In genomic region chrX:103789004-103789403, GRCh38 we compare ENCODE assay signal across 13 cellular contexts. TPM values are rescaled to one million over a fixed set of nuclear protein-coding genes. Genes with fewer than 3 reads are reported as not detected.
DNase-seq lines count a peak whose midpoint lies in the region; ATAC-seq lines count a peak whose summit lies in the region.
"Had no signal": no experiment of that assay in that cellular context is flagged by ENCODE, and none has a peak within 500 bp of the region (broad histone marks: within the 10 kb centered on the region; RNA-seq: fewer than 3 reads in every experiment).

No MANE protein-coding gene starts in this region.

- peaks cover 59% of the 10 kb centered on the region for H3K36me3 ChIP-seq in H7 (replicated peaks; ENCODE audit: control insufficient read depth, insufficient read depth, low read length)

- no peaks in the 10 kb centered on the region for H3K27me3 Mint-ChIP-seq in T-helper 2 cell treated with Interferon-gamma antibody and Interleukin-4, amounts not matched to agents 5 μg/mL and 100 μg/mL, for 36 hours (ENCODE audit: low read depth)

- no peaks in the 10 kb centered on the region for H3K4me1 Mint-ChIP-seq in T-helper 2 cell treated with Interferon-gamma antibody and Interleukin-4, amounts not matched to agents 5 μg/mL and 100 μg/mL, for 36 hours (ENCODE audit: low read depth)

- no peaks in the 10 kb centered on the region for H3K9me3 Mint-ChIP-seq in T-helper 2 cell treated with Interferon-gamma antibody and Interleukin-4, amounts not matched to agents 5 μg/mL and 100 μg/mL, for 36 hours

- H3K27me3 ChIP-seq in H7 (ENCODE audit: control insufficient read depth, insufficient read depth, low read length): no peaks in the 10 kb centered on the region

- no peaks in the 10 kb centered on the region for H3K36me3 Mint-ChIP-seq in T-helper 2 cell treated with Interferon-gamma antibody and Interleukin-4, amounts not matched to agents 5 μg/mL and 100 μg/mL, for 36 hours (ENCODE audit: low read depth)

- DNase-seq in NOMO-1 (lab: John Stamatoyannopoulos, UW; ENCODE audit: unreplicated experiment in 2 of 2): peak; percentile 69 to 85
- DNase-seq in RKO (ENCODE audit: low spot score): no peak
- DNase-seq in T-helper 2 cell treated with Interferon-gamma antibody and Interleukin-4, amounts not matched to agents 5 μg/mL and 100 μg/mL, for 36 hours (ENCODE audit: low spot score): no peak
- no peak for DNase-seq in H7
- no peak for DNase-seq in LoVo (ENCODE audit: low spot score)
- DNase-seq: activated T-cell treated with anti-CD3 and anti-CD28 coated beads for 4 hours, anterior cingulate cortex, DMS79 treated with DMSO at 0.1 percent for 48 hours, NCI-H2171, nephron progenitor cell had no signal

- no peak overlapping the region for H3K4me3 ChIP-seq in H7 (ENCODE audit: insufficient read depth, low read depth, low read length)

- no peak overlapping the region for H3K4me3 Mint-ChIP-seq in T-helper 2 cell treated with Interferon-gamma antibody and Interleukin-4, amounts not matched to agents 5 μg/mL and 100 μg/mL, for 36 hours
- H3K4me3 Mint-ChIP-seq: nephron progenitor cell had no signal

- H3K27ac Mint-ChIP-seq in T-helper 2 cell treated with Interferon-gamma antibody and Interleukin-4, amounts not matched to agents 5 μg/mL and 100 μg/mL, for 36 hours: no peak overlapping the region
- H3K27ac Mint-ChIP-seq: nephron progenitor cell had no signal

- peak; percentile 94 for ATAC-seq in GM18498 (IDR thresholded peaks at IDR 0.05; ENCODE audit: unreplicated experiment)
- peak; percentile 88 for ATAC-seq in GM21381 (IDR thresholded peaks at IDR 0.05; ENCODE audit: unreplicated experiment)
- ATAC-seq in HG03025 (IDR thresholded peaks at IDR 0.05; ENCODE audit: low FRiP score, unreplicated experiment): peak; percentile 89

RNA-seq across cellular contexts. Expression of gene PLP1, which starts 12.4 kb away (rescaled TPM):
- 59.4 and 60.7 TPM in 2 replicates for total RNA-seq in H7 (2014; rRNA removed; shearing (Covaris generic))

RNA-seq across cellular contexts. Expression of gene RAB9B, which starts 43.1 kb away (rescaled TPM):
- 0.30 and 0.48 TPM in 2 replicates for total RNA-seq in H7 (2014; rRNA removed; shearing (Covaris generic))

Comparison
In these comparisons a context has a peak if more than half of its experiments do, and no peak if none do; other contexts are left out.
1. DNase-seq: peak in NOMO-1 (2 of 2); none in RKO (single experiment), T-helper 2 cell treated with Interferon-gamma antibody and Interleukin-4, amounts not matched to agents 5 μg/mL and 100 μg/mL, for 36 hours (single experiment), H7 (single experiment) and LoVo (single experiment).
2. Peak in every context shown above with its lines, with median percentiles within 50 percentile points of each other: ATAC-seq.